8 cellular contexts compared by ENCODE assay signal in the genomic region with DNA sequence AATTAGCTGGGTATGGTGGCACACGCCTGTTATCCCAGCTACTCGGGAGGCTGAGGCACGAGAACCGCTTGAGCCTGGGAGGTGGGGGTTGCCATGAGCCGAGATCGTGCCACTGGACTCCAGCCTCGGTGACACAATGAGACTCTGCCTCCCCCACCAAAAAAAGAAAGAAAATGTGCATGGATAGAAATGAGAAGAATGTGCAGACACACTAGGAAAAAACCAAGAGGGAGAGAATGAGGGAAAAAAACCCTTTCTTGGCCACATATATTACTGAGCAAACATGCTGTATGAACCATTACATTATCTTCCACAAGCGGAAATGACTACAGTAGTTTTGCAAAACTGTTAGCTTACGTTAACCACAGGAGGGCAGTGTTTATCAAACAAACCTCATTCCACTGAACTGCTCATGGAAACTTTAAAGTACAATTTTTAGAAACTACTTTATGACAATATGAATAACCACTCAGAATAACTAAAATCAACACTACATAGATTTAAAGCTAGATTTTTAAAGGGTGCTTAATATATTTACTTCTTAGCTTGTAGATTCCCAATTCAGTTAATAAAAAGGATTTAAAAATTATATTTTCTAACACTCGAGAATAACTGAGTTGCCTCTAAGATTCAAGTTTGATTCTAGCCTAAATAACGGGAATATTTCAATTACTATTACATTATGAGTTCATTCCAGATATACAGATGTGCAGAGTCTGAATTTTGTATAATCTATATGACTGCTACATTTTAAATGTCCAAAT. TPM values are rescaled to one million over a fixed set of nuclear protein-coding genes. Genes with fewer than 3 reads are reported as not detected.
DNase-seq lines count a peak whose midpoint lies in the region; ATAC-seq and TF ChIP-seq lines count a peak whose summit lies in the region.

No MANE protein-coding gene starts in this region.

- ATAC-seq in GM19023 (IDR thresholded peaks at IDR 0.05; ENCODE audit: unreplicated experiment) (peak; percentile 85), HG03460 (IDR thresholded peaks at IDR 0.05; ENCODE audit: unreplicated experiment) (peak; percentile 72), sciatic nerve (peak; percentile 88)
- ATAC-seq in activated naive CD8-positive, alpha-beta T cell treated with anti-CD3 and anti-CD28 coated beads, Interleukin-2, amount 50 U/mL, for 24 hours = peak; percentile 92

- peaks cover 5% of the 10 kb centered on the region for H3K36me3 Mint-ChIP-seq in Caco-2 (ENCODE audit: insufficient read depth, unreplicated experiment)
- H3K36me3 Mint-ChIP-seq in activated naive CD8-positive, alpha-beta T cell treated with anti-CD3 and anti-CD28 coated beads, Interleukin-2, amount 50 U/mL, for 24 hours (ENCODE audit: low read depth) = peaks cover 8% of the 10 kb centered on the region

- H3K27ac Mint-ChIP-seq in Caco-2 (ENCODE audit: unreplicated experiment) = no peak overlapping the region
- H3K27ac Mint-ChIP-seq in activated naive CD8-positive, alpha-beta T cell treated with anti-CD3 and anti-CD28 coated beads, Interleukin-2, amount 50 U/mL, for 24 hours = peak overlapping the region; percentile 93

- H3K4me3 ChIP-seq in Caco-2 (ENCODE audit: low read depth, low read length) (no peak overlapping the region), OCI-LY7 (ENCODE audit: low read depth, low read length, poor library complexity, severe bottlenecking) (no peak overlapping the region), left ventricle myocardium inferior (no peak overlapping the region)

- BruUV-seq in Caco-2 (replicated peaks; lab: Mats Ljungman, UMichigan) (no TSS peak), OCI-LY7 (replicated peaks; lab: Mats Ljungman, UMichigan) (no TSS peak)

- peaks cover 7% of the 10 kb centered on the region for H3K4me1 Mint-ChIP-seq in Caco-2 (ENCODE audit: low read depth, unreplicated experiment)
- peaks cover 58% of the 10 kb centered on the region for H3K4me1 Mint-ChIP-seq in activated naive CD8-positive, alpha-beta T cell treated with anti-CD3 and anti-CD28 coated beads, Interleukin-2, amount 50 U/mL, for 24 hours

- no peak overlapping the region for H2AFZ ChIP-seq in OCI-LY7 (ENCODE audit: low read length)

- H3K9me2 ChIP-seq in OCI-LY7 (ENCODE audit: insufficient read depth, low read length) = no peaks in the 10 kb centered on the region

- peak overlapping the region; percentile 62 for H3K4me2 ChIP-seq in OCI-LY7 (ENCODE audit: low read length)

- no peak overlapping the region for H3K4me3 Mint-ChIP-seq in Caco-2 (ENCODE audit: unreplicated experiment)
- peak overlapping the region; percentile 65 for H3K4me3 Mint-ChIP-seq in activated naive CD8-positive, alpha-beta T cell treated with anti-CD3 and anti-CD28 coated beads, Interleukin-2, amount 50 U/mL, for 24 hours

- POLR2A ChIA-PET in Caco-2 (lab: Charles Lee) (interaction anchor here (1.5 kb wide), 1 partner anchor 27 kb away, joined by 18 read pairs; the partner anchor contains the start of gene ASXL2), OCI-LY7 (lab: Charles Lee) (interaction anchor here (0.6 to 1.8 kb wide), 5 partner anchors 10 to 1501 kb away, joined by 3 to 6 read pairs (median 3); no protein-coding TSS in a partner anchor)

- H3K27me3 ChIP-seq in Caco-2 (replicated peaks; ENCODE audit: control insufficient read depth, insufficient read depth, low read length) (no peaks in the 10 kb centered on the region), left ventricle myocardium inferior (ENCODE audit: low read depth) (no peaks in the 10 kb centered on the region)

- H3K9me3 Mint-ChIP-seq in Caco-2 (ENCODE audit: unreplicated experiment) = no peaks in the 10 kb centered on the region
- H3K9me3 Mint-ChIP-seq in activated naive CD8-positive, alpha-beta T cell treated with anti-CD3 and anti-CD28 coated beads, Interleukin-2, amount 50 U/mL, for 24 hours = no peaks in the 10 kb centered on the region

- TF ChIP-seq CTCF in Caco-2 (IDR thresholded peaks at IDR 0.05; ENCODE audit: insufficient read depth in 1 of 2, low read depth in 1 of 2, low read length in 1 of 2, severe bottlenecking in 1 of 2, unreplicated experiment in 1 of 2) (peak; percentile 69 to 70), OCI-LY7 (conservative IDR thresholded peaks at IDR 0.05; ENCODE audit: low read length) (peak; percentile 90), left ventricle myocardium inferior (IDR thresholded peaks at IDR 0.05; ENCODE audit: borderline replicate concordance) (peak; percentile 77)

- peaks cover 47% of the 10 kb centered on the region for H3K79me2 ChIP-seq in OCI-LY7 (ENCODE audit: insufficient read depth, low read depth, low read length)

- peak overlapping the region; percentile 11 for H3K27ac ChIP-seq in OCI-LY7 (ENCODE audit: low read depth, low read length, poor library complexity, severe bottlenecking)
- H3K27ac ChIP-seq in left ventricle myocardium inferior (replicated peaks) = no peak overlapping the region

- H4K20me1 ChIP-seq in OCI-LY7 (ENCODE audit: insufficient read depth, low read length) = peaks cover 26% of the 10 kb centered on the region

- DNase-seq in Caco-2 (peak in 1 of 2 experiments; percentile 56), OCI-LY7 (ENCODE audit: low spot score) (peak; percentile 78), left ventricle myocardium inferior (no peak), sciatic nerve (ENCODE audit: low spot score) (no peak), T-helper 9 cell (no peak)
- peak; percentile 43 for DNase-seq in activated naive CD8-positive, alpha-beta T cell treated with anti-CD3 and anti-CD28 coated beads, Interleukin-2, amount 50 U/mL, for 24 hours

- H3K9me3 ChIP-seq in Caco-2 (no peaks in the 10 kb centered on the region), OCI-LY7 (ENCODE audit: low read length) (peaks cover 3% of the 10 kb centered on the region; the same call in 1 of the 2 replicates), left ventricle myocardium inferior (replicated peaks) (no peaks in the 10 kb centered on the region)

- no peaks in the 10 kb centered on the region for H3K27me3 Mint-ChIP-seq in Caco-2 (ENCODE audit: insufficient read depth, unreplicated experiment)
- H3K27me3 Mint-ChIP-seq in activated naive CD8-positive, alpha-beta T cell treated with anti-CD3 and anti-CD28 coated beads, Interleukin-2, amount 50 U/mL, for 24 hours = no peaks in the 10 kb centered on the region

- H3K4me1 ChIP-seq in Caco-2 (no peaks in the 10 kb centered on the region; the same call in 1 of the 2 replicates), OCI-LY7 (ENCODE audit: insufficient read depth, low read length, poor library complexity, severe bottlenecking) (peaks cover 19% of the 10 kb centered on the region), left ventricle myocardium inferior (peaks cover 32% of the 10 kb centered on the region)

- intact Hi-C loops in Caco-2 (cut with micrococcal nuclease; ENCODE audit: unreplicated experiment) (loop anchor here (1.0 to 5.0 kb wide), 5 partner anchors 26 to 293 kb away; partner anchors contain the start of gene ASXL2), OCI-LY7 (cut with micrococcal nuclease; ENCODE audit: unreplicated experiment) (loop anchor here (1.0 to 5.0 kb wide), 2 partner anchors 95 to 293 kb away; no protein-coding TSS in a partner anchor), left ventricle myocardium inferior (cut with micrococcal nuclease) (no loop called here), sciatic nerve (cut with DNase I) (no loop called here)

- H3K36me3 ChIP-seq in Caco-2 (ENCODE audit: control insufficient read depth, insufficient read depth, low read length) = no peaks in the 10 kb centered on the region
- peaks cover 16% of the 10 kb centered on the region for H3K36me3 ChIP-seq in OCI-LY7 (ENCODE audit: insufficient read depth, low read length)
- H3K36me3 ChIP-seq in left ventricle myocardium inferior = no peaks in the 10 kb centered on the region

- CTCF ChIA-PET in Caco-2 (lab: Charles Lee) = interaction anchor here (0.6 to 1.5 kb wide), 9 partner anchors 10 to 267 kb away, joined by 3 to 15 read pairs (median 4); partner anchors contain the start of genes ASXL2 and KIF3C
- CTCF ChIA-PET in OCI-LY7 (lab: Charles Lee; ENCODE audit: unreplicated experiment) = interaction anchor here (1.0 to 1.1 kb wide), 2 partner anchors 26 to 99 kb away, joined by 3 read pairs; partner anchors contain the start of gene ASXL2

RNA-seq across cellular contexts. Expression of gene ASXL2, which starts 26.4 kb away (rescaled TPM):
- total RNA-seq in Caco-2 (2022) = 35.7 and 41.1 TPM in 2 replicates
- 11.4 and 12.4 TPM in 2 replicates for total RNA-seq in OCI-LY7 (2014; rRNA removed; shearing (Covaris generic))
- 31.8 and 33.1 TPM in 2 replicates for total RNA-seq in OCI-LY7 (2022)
- total RNA-seq in left ventricle myocardium inferior = 19.1 TPM
- total RNA-seq in sciatic nerve = 41.2 TPM

Comparison
In these comparisons a context has a peak if more than half of its experiments do, and no peak if none do; other contexts are left out.
1. DNase-seq: peak in OCI-LY7 (single experiment) and activated naive CD8-positive, alpha-beta T cell treated with anti-CD3 and anti-CD28 coated beads, Interleukin-2, amount 50 U/mL, for 24 hours (single experiment); none in left ventricle myocardium inferior (single experiment), sciatic nerve (single experiment) and T-helper 9 cell (single experiment).
2. intact Hi-C loops: an anchor here in Caco-2 (1.0 to 5.0 kb wide) and OCI-LY7 (1.0 to 5.0 kb wide); none called in left ventricle myocardium inferior and sciatic nerve.
3. Peak in every context shown above with its lines, with median percentiles within 50 percentile points of each other: CTCF ChIP-seq and ATAC-seq.